1 cellular context compared by ENCODE assay signal in genomic region chr2:238203973-238204683, GRCh38.
A peak's percentile ranks its signal among the peaks of the same experiment; 100 is the strongest.
TF ChIP-seq lines count a peak whose summit lies in the region.

No MANE protein-coding gene starts in this region.

TF ChIP-seq in HepG2, 621 proteins besides CTCF, POLR2A, EP300 and RAD21 (continued from another document and continues in another):
- TF ChIP-seq, protein P1, sequence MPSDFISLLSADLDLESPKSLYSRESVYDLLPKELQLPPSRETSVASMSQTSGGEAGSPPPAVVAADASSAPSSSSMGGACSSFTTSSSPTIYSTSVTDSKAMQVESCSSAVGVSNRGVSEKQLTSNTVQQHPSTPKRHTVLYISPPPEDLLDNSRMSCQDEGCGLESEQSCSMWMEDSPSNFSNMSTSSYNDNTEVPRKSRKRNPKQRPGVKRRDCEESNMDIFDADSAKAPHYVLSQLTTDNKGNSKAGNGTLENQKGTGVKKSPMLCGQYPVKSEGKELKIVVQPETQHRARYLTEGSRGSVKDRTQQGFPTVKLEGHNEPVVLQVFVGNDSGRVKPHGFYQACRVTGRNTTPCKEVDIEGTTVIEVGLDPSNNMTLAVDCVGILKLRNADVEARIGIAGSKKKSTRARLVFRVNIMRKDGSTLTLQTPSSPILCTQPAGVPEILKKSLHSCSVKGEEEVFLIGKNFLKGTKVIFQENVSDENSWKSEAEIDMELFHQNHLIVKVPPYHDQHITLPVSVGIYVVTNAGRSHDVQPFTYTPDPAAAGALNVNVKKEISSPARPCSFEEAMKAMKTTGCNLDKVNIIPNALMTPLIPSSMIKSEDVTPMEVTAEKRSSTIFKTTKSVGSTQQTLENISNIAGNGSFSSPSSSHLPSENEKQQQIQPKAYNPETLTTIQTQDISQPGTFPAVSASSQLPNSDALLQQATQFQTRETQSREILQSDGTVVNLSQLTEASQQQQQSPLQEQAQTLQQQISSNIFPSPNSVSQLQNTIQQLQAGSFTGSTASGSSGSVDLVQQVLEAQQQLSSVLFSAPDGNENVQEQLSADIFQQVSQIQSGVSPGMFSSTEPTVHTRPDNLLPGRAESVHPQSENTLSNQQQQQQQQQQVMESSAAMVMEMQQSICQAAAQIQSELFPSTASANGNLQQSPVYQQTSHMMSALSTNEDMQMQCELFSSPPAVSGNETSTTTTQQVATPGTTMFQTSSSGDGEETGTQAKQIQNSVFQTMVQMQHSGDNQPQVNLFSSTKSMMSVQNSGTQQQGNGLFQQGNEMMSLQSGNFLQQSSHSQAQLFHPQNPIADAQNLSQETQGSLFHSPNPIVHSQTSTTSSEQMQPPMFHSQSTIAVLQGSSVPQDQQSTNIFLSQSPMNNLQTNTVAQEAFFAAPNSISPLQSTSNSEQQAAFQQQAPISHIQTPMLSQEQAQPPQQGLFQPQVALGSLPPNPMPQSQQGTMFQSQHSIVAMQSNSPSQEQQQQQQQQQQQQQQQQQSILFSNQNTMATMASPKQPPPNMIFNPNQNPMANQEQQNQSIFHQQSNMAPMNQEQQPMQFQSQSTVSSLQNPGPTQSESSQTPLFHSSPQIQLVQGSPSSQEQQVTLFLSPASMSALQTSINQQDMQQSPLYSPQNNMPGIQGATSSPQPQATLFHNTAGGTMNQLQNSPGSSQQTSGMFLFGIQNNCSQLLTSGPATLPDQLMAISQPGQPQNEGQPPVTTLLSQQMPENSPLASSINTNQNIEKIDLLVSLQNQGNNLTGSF (CRISPR knock-in tag; IDR thresholded peaks at IDR 0.05) = no peak
- TF ChIP-seq CENPBD1 (CRISPR knock-in tag; IDR thresholded peaks at IDR 0.05; ENCODE audit: borderline replicate concordance, low read depth) (no peak), ZMYM4 (CRISPR knock-in tag; IDR thresholded peaks at IDR 0.05) (no peak; the same call in 1 of the 2 replicates), GATAD2A (CRISPR knock-in tag; IDR thresholded peaks at IDR 0.05) (no peak), ZNF788 (CRISPR knock-in tag; IDR thresholded peaks at IDR 0.05; ENCODE audit: borderline replicate concordance) (peak; percentile 68; the same call in 1 of the 2 replicates), TAF15 (IDR thresholded peaks at IDR 0.05; ENCODE audit: low read depth, low read length, poor library complexity, severe bottlenecking) (no peak), NFIB (CRISPR knock-in tag; IDR thresholded peaks at IDR 0.05; ENCODE audit: borderline replicate concordance) (no peak), ZNF451 (CRISPR knock-in tag; IDR thresholded peaks at IDR 0.05) (0 out of 2 replicates have a peak, but pooled peaks have one; percentile 33), GATA4 (IDR thresholded peaks at IDR 0.05; ENCODE audit: borderline replicate concordance, low read depth) (no peak), NCOA2 (CRISPR knock-in tag; IDR thresholded peaks at IDR 0.05) (no peak), ZSCAN29 (CRISPR knock-in tag; conservative IDR thresholded peaks at IDR 0.05) (no peak), ZNF709 (CRISPR knock-in tag; IDR thresholded peaks at IDR 0.05) (no peak), JUNB (CRISPR knock-in tag; IDR thresholded peaks at IDR 0.05; ENCODE audit: borderline replicate concordance) (no peak), KDM5B (CRISPR knock-in tag; IDR thresholded peaks at IDR 0.05; ENCODE audit: borderline replicate concordance) (peak; percentile 37; the same call in 1 of the 2 replicates), NRL (CRISPR knock-in tag; IDR thresholded peaks at IDR 0.05; ENCODE audit: borderline replicate concordance) (no peak), SRSF1 (optimal IDR thresholded peaks at IDR 0.05; ENCODE audit: low read depth, low read length) (peak; percentile 81), SMARCE1 (IDR thresholded peaks at IDR 0.05; ENCODE audit: borderline replicate concordance) (no peak), KLF9 (CRISPR knock-in tag; IDR thresholded peaks at IDR 0.05; ENCODE audit: low read depth) (0 out of 2 replicates have a peak, but pooled peaks have one; percentile 1), TBP (CRISPR knock-in tag; IDR thresholded peaks at IDR 0.05) (no peak), ZSCAN21 (CRISPR knock-in tag; IDR thresholded peaks at IDR 0.05; ENCODE audit: borderline replicate concordance) (no peak; the same call in 1 of the 2 replicates), STAT6 (CRISPR knock-in tag; IDR thresholded peaks at IDR 0.05; ENCODE audit: borderline replicate concordance) (no peak), SUZ12 (IDR thresholded peaks at IDR 0.05; ENCODE audit: low read depth, low read length) (no peak), ZNF234 (CRISPR knock-in tag; conservative IDR thresholded peaks at IDR 0.05) (no peak), ZNF782 (CRISPR knock-in tag; IDR thresholded peaks at IDR 0.05; ENCODE audit: borderline replicate concordance) (no peak), ZBTB40 (IDR thresholded peaks at IDR 0.05) (no peak), ZBTB40 (CRISPR knock-in tag; IDR thresholded peaks at IDR 0.05) (peak; percentile 22; the same call in 1 of the 2 replicates), ZNF547 (CRISPR knock-in tag; IDR thresholded peaks at IDR 0.05) (no peak)
- TF ChIP-seq, protein P2, sequence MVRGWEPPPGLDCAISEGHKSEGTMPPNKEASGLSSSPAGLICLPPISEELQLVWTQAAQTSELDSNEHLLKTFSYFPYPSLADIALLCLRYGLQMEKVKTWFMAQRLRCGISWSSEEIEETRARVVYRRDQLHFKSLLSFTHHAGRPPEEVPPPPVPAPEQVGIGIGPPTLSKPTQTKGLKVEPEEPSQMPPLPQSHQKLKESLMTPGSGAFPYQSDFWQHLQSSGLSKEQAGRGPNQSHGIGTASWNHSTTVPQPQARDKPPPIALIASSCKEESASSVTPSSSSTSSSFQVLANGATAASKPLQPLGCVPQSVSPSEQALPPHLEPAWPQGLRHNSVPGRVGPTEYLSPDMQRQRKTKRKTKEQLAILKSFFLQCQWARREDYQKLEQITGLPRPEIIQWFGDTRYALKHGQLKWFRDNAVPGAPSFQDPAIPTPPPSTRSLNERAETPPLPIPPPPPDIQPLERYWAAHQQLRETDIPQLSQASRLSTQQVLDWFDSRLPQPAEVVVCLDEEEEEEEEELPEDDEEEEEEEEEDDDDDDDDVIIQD (CRISPR knock-in tag; IDR thresholded peaks at IDR 0.05; ENCODE audit: low read depth) = no peak
- TF ChIP-seq, protein P3, sequence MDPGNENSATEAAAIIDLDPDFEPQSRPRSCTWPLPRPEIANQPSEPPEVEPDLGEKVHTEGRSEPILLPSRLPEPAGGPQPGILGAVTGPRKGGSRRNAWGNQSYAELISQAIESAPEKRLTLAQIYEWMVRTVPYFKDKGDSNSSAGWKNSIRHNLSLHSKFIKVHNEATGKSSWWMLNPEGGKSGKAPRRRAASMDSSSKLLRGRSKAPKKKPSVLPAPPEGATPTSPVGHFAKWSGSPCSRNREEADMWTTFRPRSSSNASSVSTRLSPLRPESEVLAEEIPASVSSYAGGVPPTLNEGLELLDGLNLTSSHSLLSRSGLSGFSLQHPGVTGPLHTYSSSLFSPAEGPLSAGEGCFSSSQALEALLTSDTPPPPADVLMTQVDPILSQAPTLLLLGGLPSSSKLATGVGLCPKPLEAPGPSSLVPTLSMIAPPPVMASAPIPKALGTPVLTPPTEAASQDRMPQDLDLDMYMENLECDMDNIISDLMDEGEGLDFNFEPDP (CRISPR knock-in tag; conservative IDR thresholded peaks at IDR 0.05) = no peak
- TF ChIP-seq, protein P4, sequence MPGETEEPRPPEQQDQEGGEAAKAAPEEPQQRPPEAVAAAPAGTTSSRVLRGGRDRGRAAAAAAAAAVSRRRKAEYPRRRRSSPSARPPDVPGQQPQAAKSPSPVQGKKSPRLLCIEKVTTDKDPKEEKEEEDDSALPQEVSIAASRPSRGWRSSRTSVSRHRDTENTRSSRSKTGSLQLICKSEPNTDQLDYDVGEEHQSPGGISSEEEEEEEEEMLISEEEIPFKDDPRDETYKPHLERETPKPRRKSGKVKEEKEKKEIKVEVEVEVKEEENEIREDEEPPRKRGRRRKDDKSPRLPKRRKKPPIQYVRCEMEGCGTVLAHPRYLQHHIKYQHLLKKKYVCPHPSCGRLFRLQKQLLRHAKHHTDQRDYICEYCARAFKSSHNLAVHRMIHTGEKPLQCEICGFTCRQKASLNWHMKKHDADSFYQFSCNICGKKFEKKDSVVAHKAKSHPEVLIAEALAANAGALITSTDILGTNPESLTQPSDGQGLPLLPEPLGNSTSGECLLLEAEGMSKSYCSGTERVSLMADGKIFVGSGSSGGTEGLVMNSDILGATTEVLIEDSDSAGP (CRISPR knock-in tag; IDR thresholded peaks at IDR 0.05; ENCODE audit: borderline replicate concordance) = peak; percentile 66; the same call in 1 of the 2 replicates
- TF ChIP-seq, protein P5, sequence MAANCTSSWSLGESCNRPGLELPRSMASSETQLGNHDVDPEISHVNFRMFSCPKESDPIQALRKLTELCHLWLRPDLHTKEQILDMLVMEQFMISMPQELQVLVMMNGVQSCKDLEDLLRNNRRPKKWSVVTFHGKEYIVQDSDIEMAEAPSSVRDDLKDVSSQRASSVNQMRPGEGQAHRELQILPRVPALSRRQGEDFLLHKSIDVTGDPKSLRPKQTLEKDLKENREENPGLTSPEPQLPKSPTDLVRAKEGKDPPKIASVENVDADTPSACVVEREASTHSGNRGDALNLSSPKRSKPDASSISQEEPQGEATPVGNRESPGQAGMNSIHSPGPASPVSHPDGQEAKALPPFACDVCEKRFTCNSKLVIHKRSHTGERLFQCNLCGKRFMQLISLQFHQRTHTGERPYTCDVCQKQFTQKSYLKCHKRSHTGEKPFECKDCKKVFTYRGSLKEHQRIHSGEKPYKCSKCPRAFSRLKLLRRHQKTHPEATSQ (CRISPR knock-in tag; IDR thresholded peaks at IDR 0.05; ENCODE audit: borderline replicate concordance) = no peak
